ENCODE assay signal across 1 cellular context in genomic region chr4:87864321-87864720, GRCh38.
TF ChIP-seq lines count a peak whose summit lies in the region.

No MANE protein-coding gene starts in this region.

TF ChIP-seq in HepG2, 621 proteins besides CTCF, POLR2A, EP300 and RAD21 (continued from another document):
- no peak for TF ChIP-seq ZNF710 (CRISPR knock-in tag; IDR thresholded peaks at IDR 0.05; ENCODE audit: borderline replicate concordance)
TF ChIP-seq in HepG2: peak in this region for 1.
